1 cellular context compared by ENCODE assay signal in genomic region chr22:31230871-31231621, GRCh38.
TF ChIP-seq lines count a peak whose summit lies in the region.

No MANE protein-coding gene starts in this region.

TF ChIP-seq in HepG2, 621 proteins besides CTCF, POLR2A, EP300 and RAD21 (continued from another document and continues in another):
- TF ChIP-seq, protein P1, sequence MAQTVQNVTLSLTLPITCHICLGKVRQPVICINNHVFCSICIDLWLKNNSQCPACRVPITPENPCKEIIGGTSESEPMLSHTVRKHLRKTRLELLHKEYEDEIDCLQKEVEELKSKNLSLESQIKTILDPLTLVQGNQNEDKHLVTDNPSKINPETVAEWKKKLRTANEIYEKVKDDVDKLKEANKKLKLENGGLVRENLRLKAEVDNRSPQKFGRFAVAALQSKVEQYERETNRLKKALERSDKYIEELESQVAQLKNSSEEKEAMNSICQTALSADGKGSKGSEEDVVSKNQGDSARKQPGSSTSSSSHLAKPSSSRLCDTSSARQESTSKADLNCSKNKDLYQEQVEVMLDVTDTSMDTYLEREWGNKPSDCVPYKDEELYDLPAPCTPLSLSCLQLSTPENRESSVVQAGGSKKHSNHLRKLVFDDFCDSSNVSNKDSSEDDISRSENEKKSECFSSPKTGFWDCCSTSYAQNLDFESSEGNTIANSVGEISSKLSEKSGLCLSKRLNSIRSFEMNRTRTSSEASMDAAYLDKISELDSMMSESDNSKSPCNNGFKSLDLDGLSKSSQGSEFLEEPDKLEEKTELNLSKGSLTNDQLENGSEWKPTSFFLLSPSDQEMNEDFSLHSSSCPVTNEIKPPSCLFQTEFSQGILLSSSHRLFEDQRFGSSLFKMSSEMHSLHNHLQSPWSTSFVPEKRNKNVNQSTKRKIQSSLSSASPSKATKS (CRISPR knock-in tag; IDR thresholded peaks at IDR 0.05) = 0 out of 2 replicates have a peak, but pooled peaks have one; percentile 8
- TF ChIP-seq E2F5 (CRISPR knock-in tag; conservative IDR thresholded peaks at IDR 0.05) (no peak), NFKB2 (CRISPR knock-in tag; IDR thresholded peaks at IDR 0.05; ENCODE audit: borderline replicate concordance) (no peak), ZNF775 (CRISPR knock-in tag; IDR thresholded peaks at IDR 0.05; ENCODE audit: borderline replicate concordance) (no peak), ZNF432 (CRISPR knock-in tag; IDR thresholded peaks at IDR 0.05; ENCODE audit: borderline replicate concordance) (no peak), NFRKB (IDR thresholded peaks at IDR 0.05) (no peak), TRAFD1 (CRISPR knock-in tag; IDR thresholded peaks at IDR 0.05; ENCODE audit: borderline replicate concordance) (0 out of 2 replicates have a peak, but pooled peaks have one; percentile 67), ZMYM4 (CRISPR knock-in tag; IDR thresholded peaks at IDR 0.05) (no peak), MED8 (CRISPR knock-in tag; IDR thresholded peaks at IDR 0.05; ENCODE audit: insufficient replicate concordance) (no peak), ZNF317 (CRISPR knock-in tag; IDR thresholded peaks at IDR 0.05) (0 out of 2 replicates have a peak, but pooled peaks have one; percentile 48), ZNF788 (CRISPR knock-in tag; IDR thresholded peaks at IDR 0.05; ENCODE audit: borderline replicate concordance) (no peak), ZNF703 (CRISPR knock-in tag; IDR thresholded peaks at IDR 0.05; ENCODE audit: borderline replicate concordance) (no peak), NFE2L2 (IDR thresholded peaks at IDR 0.05; ENCODE audit: low read length) (no peak), RBM39 (IDR thresholded peaks at IDR 0.05; ENCODE audit: low read depth, low read length, poor library complexity, severe bottlenecking) (no peak), ZNF230 (CRISPR knock-in tag; IDR thresholded peaks at IDR 0.05) (no peak), KMT2B (CRISPR knock-in tag; IDR thresholded peaks at IDR 0.05) (no peak), ZNF616 (CRISPR knock-in tag; IDR thresholded peaks at IDR 0.05; ENCODE audit: low read depth) (no peak), ZSCAN30 (CRISPR knock-in tag; IDR thresholded peaks at IDR 0.05) (no peak), SRF (IDR thresholded peaks at IDR 0.05; ENCODE audit: low read depth, low read length) (no peak), TCF12 (IDR thresholded peaks at IDR 0.05) (no peak), TCF12 (CRISPR knock-in tag; IDR thresholded peaks at IDR 0.05) (no peak), ELF4 (CRISPR knock-in tag; IDR thresholded peaks at IDR 0.05; ENCODE audit: borderline replicate concordance) (no peak), ZNF205 (CRISPR knock-in tag; IDR thresholded peaks at IDR 0.05) (no peak), NAIF1 (CRISPR knock-in tag; IDR thresholded peaks at IDR 0.05; ENCODE audit: borderline replicate concordance) (no peak), PHF8 (CRISPR knock-in tag; IDR thresholded peaks at IDR 0.05) (no peak), STAG1 (CRISPR knock-in tag; IDR thresholded peaks at IDR 0.05) (peak; percentile 96), RBAK (CRISPR knock-in tag; IDR thresholded peaks at IDR 0.05) (no peak), ASH2L (IDR thresholded peaks at IDR 0.05; ENCODE audit: insufficient read length, low read depth, low read length) (peak; percentile 38), PHB2 (IDR thresholded peaks at IDR 0.05; ENCODE audit: partially characterized antibody) (no peak), PTBP1 (IDR thresholded peaks at IDR 0.05; ENCODE audit: low read depth, low read length, poor library complexity, severe bottlenecking) (no peak), ZNF446 (CRISPR knock-in tag; IDR thresholded peaks at IDR 0.05) (no peak), ZFP36L2 (CRISPR knock-in tag; IDR thresholded peaks at IDR 0.05) (no peak), KLF15 (CRISPR knock-in tag; IDR thresholded peaks at IDR 0.05; ENCODE audit: borderline replicate concordance) (no peak), ZNF335 (CRISPR knock-in tag; IDR thresholded peaks at IDR 0.05) (no peak), ISL2 (CRISPR knock-in tag; IDR thresholded peaks at IDR 0.05) (peak; percentile 14; the same call in 1 of the 2 replicates), ZNF614 (CRISPR knock-in tag; IDR thresholded peaks at IDR 0.05; ENCODE audit: borderline replicate concordance) (peak; percentile 59; the same call in 1 of the 2 replicates), NR2C2 (CRISPR knock-in tag; IDR thresholded peaks at IDR 0.05; ENCODE audit: borderline replicate concordance) (0 out of 2 replicates have a peak, but pooled peaks have one; percentile 32), SMC3 (IDR thresholded peaks at IDR 0.05; ENCODE audit: low read length) (peak; percentile 99), SALL1 (CRISPR knock-in tag; IDR thresholded peaks at IDR 0.05) (peak; percentile 52; the same call in 1 of the 2 replicates), SRY (CRISPR knock-in tag; IDR thresholded peaks at IDR 0.05) (no peak), ARNT (IDR thresholded peaks at IDR 0.05) (no peak), KDM3A (CRISPR knock-in tag; IDR thresholded peaks at IDR 0.05; ENCODE audit: low read depth) (no peak; the same call in 1 of the 2 replicates), ZNF207 (IDR thresholded peaks at IDR 0.05; ENCODE audit: borderline replicate concordance) (no peak), ZNF572 (CRISPR knock-in tag; IDR thresholded peaks at IDR 0.05) (no peak), ZNF253 (CRISPR knock-in tag; IDR thresholded peaks at IDR 0.05; ENCODE audit: borderline replicate concordance) (no peak), MAFK (conservative IDR thresholded peaks at IDR 0.05 in 1 of 2, IDR thresholded peaks at IDR 0.05 in 1 of 2; ENCODE audit: low read length in 2 of 2) (no peak), ERF (CRISPR knock-in tag; IDR thresholded peaks at IDR 0.05) (no peak), FLYWCH1 (CRISPR knock-in tag; IDR thresholded peaks at IDR 0.05) (no peak), ZNF326 (CRISPR knock-in tag; IDR thresholded peaks at IDR 0.05; ENCODE audit: borderline replicate concordance) (no peak), NR2F2 (IDR thresholded peaks at IDR 0.05; ENCODE audit: borderline replicate concordance, low read depth) (no peak), PAWR (CRISPR knock-in tag; IDR thresholded peaks at IDR 0.05; ENCODE audit: borderline replicate concordance) (no peak), RFXAP (CRISPR knock-in tag; IDR thresholded peaks at IDR 0.05; ENCODE audit: borderline replicate concordance) (no peak), ZNF34 (CRISPR knock-in tag; IDR thresholded peaks at IDR 0.05; ENCODE audit: borderline replicate concordance) (no peak), KLF12 (CRISPR knock-in tag; IDR thresholded peaks at IDR 0.05; ENCODE audit: borderline replicate concordance) (no peak), ZNF816 (CRISPR knock-in tag; IDR thresholded peaks at IDR 0.05; ENCODE audit: borderline replicate concordance) (no peak), SMARCC2 (IDR thresholded peaks at IDR 0.05) (no peak), HNRNPK (IDR thresholded peaks at IDR 0.05; ENCODE audit: low read depth, low read length, poor library complexity, severe bottlenecking) (no peak), ZKSCAN5 (CRISPR knock-in tag; IDR thresholded peaks at IDR 0.05) (no peak), ZNF576 (CRISPR knock-in tag; IDR thresholded peaks at IDR 0.05) (no peak), THYN1 (CRISPR knock-in tag; IDR thresholded peaks at IDR 0.05; ENCODE audit: borderline replicate concordance, low read depth) (no peak), ZSCAN25 (CRISPR knock-in tag; IDR thresholded peaks at IDR 0.05) (no peak), TEAD2 (CRISPR knock-in tag; IDR thresholded peaks at IDR 0.05) (no peak), LCORL (IDR thresholded peaks at IDR 0.05) (no peak), LCORL (CRISPR knock-in tag; IDR thresholded peaks at IDR 0.05) (0 out of 2 replicates have a peak, but pooled peaks have one; percentile 53), ZNF274 (CRISPR knock-in tag; IDR thresholded peaks at IDR 0.05) (no peak), ZNF33A (CRISPR knock-in tag; IDR thresholded peaks at IDR 0.05; ENCODE audit: borderline replicate concordance) (no peak), TFDP1 (CRISPR knock-in tag; IDR thresholded peaks at IDR 0.05; ENCODE audit: borderline replicate concordance) (0 out of 2 replicates have a peak, but pooled peaks have one; percentile 15), MEF2D (CRISPR knock-in tag; IDR thresholded peaks at IDR 0.05) (no peak), WIZ (CRISPR knock-in tag; IDR thresholded peaks at IDR 0.05) (no peak), MAZ (IDR thresholded peaks at IDR 0.05; ENCODE audit: borderline replicate concordance, low read depth, low read length) (no peak), MAZ (CRISPR knock-in tag; IDR thresholded peaks at IDR 0.05; ENCODE audit: low read depth) (no peak), TSC22D2 (CRISPR knock-in tag; IDR thresholded peaks at IDR 0.05; ENCODE audit: borderline replicate concordance) (no peak), ZNF552 (CRISPR knock-in tag; IDR thresholded peaks at IDR 0.05; ENCODE audit: borderline replicate concordance) (no peak), ZNF75D (CRISPR knock-in tag; IDR thresholded peaks at IDR 0.05; ENCODE audit: borderline replicate concordance) (no peak), MZF1 (CRISPR knock-in tag; IDR thresholded peaks at IDR 0.05; ENCODE audit: borderline replicate concordance) (no peak), BATF2 (CRISPR knock-in tag; IDR thresholded peaks at IDR 0.05) (no peak), RELA (CRISPR knock-in tag; IDR thresholded peaks at IDR 0.05) (no peak)
- TF ChIP-seq, protein P2, sequence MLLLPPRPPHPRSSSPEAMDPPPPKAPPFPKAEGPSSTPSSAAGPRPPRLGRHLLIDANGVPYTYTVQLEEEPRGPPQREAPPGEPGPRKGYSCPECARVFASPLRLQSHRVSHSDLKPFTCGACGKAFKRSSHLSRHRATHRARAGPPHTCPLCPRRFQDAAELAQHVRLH (CRISPR knock-in tag; IDR thresholded peaks at IDR 0.05; ENCODE audit: borderline replicate concordance, low read depth) = peak; percentile 53; the same call in 1 of the 2 replicates
- TF ChIP-seq, protein P3, sequence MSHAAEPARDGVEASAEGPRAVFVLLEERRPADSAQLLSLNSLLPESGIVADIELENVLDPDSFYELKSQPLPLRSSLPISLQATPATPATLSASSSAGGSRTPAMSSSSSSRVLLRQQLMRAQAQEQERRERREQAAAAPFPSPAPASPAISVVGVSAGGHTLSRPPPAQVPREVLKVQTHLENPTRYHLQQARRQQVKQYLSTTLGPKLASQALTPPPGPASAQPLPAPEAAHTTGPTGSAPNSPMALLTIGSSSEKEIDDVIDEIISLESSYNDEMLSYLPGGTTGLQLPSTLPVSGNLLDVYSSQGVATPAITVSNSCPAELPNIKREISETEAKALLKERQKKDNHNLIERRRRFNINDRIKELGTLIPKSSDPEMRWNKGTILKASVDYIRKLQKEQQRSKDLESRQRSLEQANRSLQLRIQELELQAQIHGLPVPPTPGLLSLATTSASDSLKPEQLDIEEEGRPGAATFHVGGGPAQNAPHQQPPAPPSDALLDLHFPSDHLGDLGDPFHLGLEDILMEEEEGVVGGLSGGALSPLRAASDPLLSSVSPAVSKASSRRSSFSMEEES (CRISPR knock-in tag; IDR thresholded peaks at IDR 0.05) = no peak
- TF ChIP-seq, protein P4, sequence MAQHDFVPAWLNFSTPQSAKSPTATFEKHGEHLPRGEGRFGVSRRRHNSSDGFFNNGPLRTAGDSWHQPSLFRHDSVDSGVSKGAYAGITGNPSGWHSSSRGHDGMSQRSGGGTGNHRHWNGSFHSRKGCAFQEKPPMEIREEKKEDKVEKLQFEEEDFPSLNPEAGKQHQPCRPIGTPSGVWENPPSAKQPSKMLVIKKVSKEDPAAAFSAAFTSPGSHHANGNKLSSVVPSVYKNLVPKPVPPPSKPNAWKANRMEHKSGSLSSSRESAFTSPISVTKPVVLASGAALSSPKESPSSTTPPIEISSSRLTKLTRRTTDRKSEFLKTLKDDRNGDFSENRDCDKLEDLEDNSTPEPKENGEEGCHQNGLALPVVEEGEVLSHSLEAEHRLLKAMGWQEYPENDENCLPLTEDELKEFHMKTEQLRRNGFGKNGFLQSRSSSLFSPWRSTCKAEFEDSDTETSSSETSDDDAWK (CRISPR knock-in tag; IDR thresholded peaks at IDR 0.05) = no peak
